Comparison of ENCODE assay signal across 27 cellular contexts in the genomic region with DNA sequence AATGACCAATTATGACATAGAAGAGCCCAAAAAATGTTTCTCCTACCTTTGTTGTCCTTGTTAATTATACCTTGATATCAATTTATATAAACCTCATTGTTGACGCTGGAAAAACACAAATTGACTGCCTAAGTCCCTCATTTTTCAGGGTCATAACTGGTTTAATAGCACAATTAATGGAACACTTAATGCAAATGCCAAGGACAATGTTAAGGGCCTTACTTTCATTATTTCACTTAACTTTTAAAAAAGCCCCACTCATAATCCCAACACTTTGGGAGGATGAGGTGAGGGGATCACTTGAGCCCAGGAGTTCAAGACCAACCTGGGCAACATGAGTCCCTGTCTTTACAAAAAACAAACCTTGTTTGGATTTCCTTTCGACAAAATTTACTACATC. TPM values are rescaled to one million over a fixed set of nuclear protein-coding genes. Genes with fewer than 3 reads are reported as not detected.
"Had no signal": no experiment of that assay in that cellular context is flagged by ENCODE, and none has a peak within 500 bp of the region (broad histone marks: within the 10 kb centered on the region; RNA-seq: fewer than 3 reads in every experiment).

No MANE protein-coding gene starts in this region.

- H2AFZ ChIP-seq: hepatocyte had no signal

- DNase-seq: dorsolateral prefrontal cortex; effector CD4-positive, alpha-beta T cell; foreskin fibroblast; heart left ventricle; kidney; naive thymus-derived CD8-positive, alpha-beta T cell; nephron progenitor cell; nucleus accumbens; right cardiac atrium; spleen; stimulated activated naive B cell treated with anti-CD40 and anti-IgM and Interleukin-4, amounts not matched to agents 10 μg/mL and 1 μg/mL and 100 μg/mL, for 72 hours; upper lobe of left lung had no signal

- H3K9me3 Mint-ChIP-seq: memory B cell; naive thymus-derived CD8-positive, alpha-beta T cell; nephron progenitor cell; stimulated activated naive B cell treated with anti-CD40 and anti-IgM and Interleukin-4, amounts not matched to agents 10 μg/mL and 1 μg/mL and 100 μg/mL, for 72 hours; stimulated activated naive CD8-positive, alpha-beta T cell treated with anti-CD3 and anti-CD28 coated beads, Interleukin-15, Interleukin-2, amounts not matched to agents 100 ng/mL and 50 ng/mL, for 24 hours had no signal

- H3K4me3 Mint-ChIP-seq: memory B cell; naive thymus-derived CD8-positive, alpha-beta T cell; nephron progenitor cell; stimulated activated naive B cell treated with anti-CD40 and anti-IgM and Interleukin-4, amounts not matched to agents 10 μg/mL and 1 μg/mL and 100 μg/mL, for 72 hours; stimulated activated naive CD8-positive, alpha-beta T cell treated with anti-CD3 and anti-CD28 coated beads, Interleukin-15, Interleukin-2, amounts not matched to agents 100 ng/mL and 50 ng/mL, for 24 hours had no signal

- H3K27ac Mint-ChIP-seq: memory B cell; nephron progenitor cell; stimulated activated naive B cell treated with anti-CD40 and anti-IgM and Interleukin-4, amounts not matched to agents 10 μg/mL and 1 μg/mL and 100 μg/mL, for 72 hours; stimulated activated naive CD8-positive, alpha-beta T cell treated with anti-CD3 and anti-CD28 coated beads, Interleukin-15, Interleukin-2, amounts not matched to agents 100 ng/mL and 50 ng/mL, for 24 hours had no signal

- H3K4me2 ChIP-seq: hepatocyte had no signal

- ATAC-seq: esophagus mucosa; gastroesophageal sphincter; heart left ventricle; left lobe of liver; naive thymus-derived CD8-positive, alpha-beta T cell; right cardiac atrium; stimulated activated naive B cell treated with anti-CD40 and anti-IgM and Interleukin-4, amounts not matched to agents 10 μg/mL and 1 μg/mL and 100 μg/mL, for 72 hours had no signal

- H3K4me3 ChIP-seq: dorsolateral prefrontal cortex, gastroesophageal sphincter, heart left ventricle, hepatocyte, lung, prostate gland, skin epidermis, spleen, thoracic aorta, tibial nerve, upper lobe of left lung had no signal

- H3K9me3 ChIP-seq: gastroesophageal sphincter, heart left ventricle, prostate gland, spleen, thoracic aorta, tibial nerve, upper lobe of left lung had no signal

- H3K4me1 ChIP-seq: prostate gland had no signal

- H3K36me3 ChIP-seq: prostate gland had no signal

- H3K27me3 ChIP-seq: dorsolateral prefrontal cortex, gastroesophageal sphincter, heart left ventricle, hepatocyte, spleen, tibial nerve, upper lobe of left lung had no signal

- FAIRE-seq: colon, kidney, urothelium cell line had no signal

- H3K27ac ChIP-seq: epithelial cell of prostate, gastroesophageal sphincter, heart left ventricle, hepatocyte, prostate gland, skin epidermis, thoracic aorta, tibial nerve, upper lobe of left lung had no signal

- H3K27me3 Mint-ChIP-seq: memory B cell; naive thymus-derived CD8-positive, alpha-beta T cell; stimulated activated naive B cell treated with anti-CD40 and anti-IgM and Interleukin-4, amounts not matched to agents 10 μg/mL and 1 μg/mL and 100 μg/mL, for 72 hours; stimulated activated naive CD8-positive, alpha-beta T cell treated with anti-CD3 and anti-CD28 coated beads, Interleukin-15, Interleukin-2, amounts not matched to agents 100 ng/mL and 50 ng/mL, for 24 hours had no signal

RNA-seq across cellular contexts. Expression of gene STPG4, which starts 3.5 kb away (rescaled TPM):
- total RNA-seq: hepatocyte, kidney, left lobe of liver, thoracic aorta had no signal
- polyA plus RNA-seq: heart left ventricle; liver; naive thymus-derived CD8-positive, alpha-beta T cell; right cardiac atrium had no signal
